ENCODE assay signal across 8 cellular contexts in genomic region chr3:42590989-42591756, GRCh38. TPM values are rescaled to one million over a fixed set of nuclear protein-coding genes. Genes with fewer than 3 reads are reported as not detected.
DNase-seq lines count a peak whose midpoint lies in the region; ATAC-seq and TF ChIP-seq lines count a peak whose summit lies in the region.

No MANE protein-coding gene starts in this region.

- no peaks in the 10 kb centered on the region for H3K9me3 Mint-ChIP-seq in CD4-positive, alpha-beta memory T cell
- no peaks in the 10 kb centered on the region for H3K9me3 Mint-ChIP-seq in central memory CD8-positive, alpha-beta T cell

- H3K4me1 ChIP-seq in CD4-positive, alpha-beta memory T cell (ENCODE audit: insufficient read depth, low read length) = peaks cover 34% of the 10 kb centered on the region
- peaks cover 12 to 14% of the 10 kb centered on the region in 2 donors for H3K4me1 ChIP-seq in mucosa of rectum (ENCODE audit: control insufficient read depth in 2 of 2, insufficient read depth in 2 of 2, low read length in 2 of 2)

- DNase-seq in CD4-positive, alpha-beta memory T cell = no peak
- DNase-seq in LNCaP clone FGC (ENCODE audit: low read depth) = no peak
- DNase-seq in central memory CD8-positive, alpha-beta T cell (ENCODE audit: low spot score in 2 of 2) = no peak
- DNase-seq in NCI-H2029 treated with DMSO at 0.1 percent for 48 hours (lab: John Stamatoyannopoulos, UW) = no peak
- no peak for DNase-seq in DMS79 treated with DMSO at 0.1 percent for 48 hours (lab: John Stamatoyannopoulos, UW)
- DNase-seq in NCI-H345 treated with DMSO at 0.1 percent for 48 hours (lab: John Stamatoyannopoulos, UW; ENCODE audit: unreplicated experiment) = no peak

- CTCF ChIA-PET in CD4-positive, alpha-beta memory T cell (lab: Charles Lee; ENCODE audit: partially characterized antibody) = interaction anchor here (0.8 to 2.9 kb wide), 7 partner anchors 8 to 89 kb away, joined by 3 to 18 read pairs (median 6); partner anchors contain the start of genes NKTR, SEC22C and VIPR1

- no peaks in the 10 kb centered on the region for H3K27me3 ChIP-seq in CD4-positive, alpha-beta memory T cell (ENCODE audit: insufficient read depth, low read length)
- H3K27me3 ChIP-seq in mucosa of rectum (ENCODE audit: control insufficient read depth in 2 of 2, insufficient read depth in 2 of 2, low read length in 2 of 2) = no peaks in the 10 kb centered on the region

- intact Hi-C loops in CD4-positive, alpha-beta memory T cell (cut with micrococcal nuclease) = loop anchor here (1.0 kb wide), 2 partner anchors 9 kb away; partner anchors contain the start of gene NKTR

- TF ChIP-seq CTCF in LNCaP clone FGC (IDR thresholded peaks at IDR 0.05; ENCODE audit: control insufficient read depth, extremely low read depth, insufficient read depth) = no peak

- peaks cover 19 to 28% of the 10 kb centered on the region in 2 donors for H3K36me3 Mint-ChIP-seq in CD4-positive, alpha-beta memory T cell
- peaks cover 21% of the 10 kb centered on the region for H3K36me3 Mint-ChIP-seq in central memory CD8-positive, alpha-beta T cell (ENCODE audit: insufficient read depth)

- POLR2A ChIA-PET in CD4-positive, alpha-beta memory T cell (lab: Charles Lee; ENCODE audit: partially characterized antibody) = interaction anchor here (0.7 to 6.5 kb wide), 18 partner anchors 9 to 705 kb away, joined by 3 to 93 read pairs (median 5); partner anchors contain the start of genes NKTR, SEC22C, VIPR1 and ZBTB47

- no peaks in the 10 kb centered on the region for H3K9me3 ChIP-seq in CD4-positive, alpha-beta memory T cell (ENCODE audit: control insufficient read depth in 1 of 2, low read length in 2 of 2)
- no peaks in the 10 kb centered on the region for H3K9me3 ChIP-seq in mucosa of rectum (ENCODE audit: control insufficient read depth in 2 of 2, low read length in 2 of 2)

- H3K4me1 Mint-ChIP-seq in CD4-positive, alpha-beta memory T cell = peaks cover 18 to 42% (median 31%) of the 10 kb centered on the region in 4 donors
- H3K4me1 Mint-ChIP-seq in central memory CD8-positive, alpha-beta T cell = peaks cover 10% of the 10 kb centered on the region

- peak overlapping the region; percentile 96 to 100 (median 98) for H3K4me3 Mint-ChIP-seq in CD4-positive, alpha-beta memory T cell
- peak overlapping the region; percentile 84 for H3K4me3 Mint-ChIP-seq in central memory CD8-positive, alpha-beta T cell

- peak overlapping the region; percentile 54 to 70 for H3K4me3 ChIP-seq in CD4-positive, alpha-beta memory T cell (ENCODE audit: low read length in 2 of 2)
- H3K4me3 ChIP-seq in LNCaP clone FGC (ENCODE audit: low read depth, low read length) = peak overlapping the region; percentile 76
- H3K4me3 ChIP-seq in mucosa of rectum (ENCODE audit: low read length in 2 of 2) = peak overlapping the region; percentile 78 to 84

- H3K36me3 ChIP-seq in CD4-positive, alpha-beta memory T cell (ENCODE audit: insufficient read depth, low read length) = peaks cover 15% of the 10 kb centered on the region
- H3K36me3 ChIP-seq in mucosa of rectum (ENCODE audit: control insufficient read depth in 2 of 2, insufficient read depth in 2 of 2, low read length in 2 of 2) = peaks cover 9 to 10% of the 10 kb centered on the region in 2 donors

- H3K27me3 Mint-ChIP-seq in CD4-positive, alpha-beta memory T cell = no peaks in the 10 kb centered on the region
- H3K27me3 Mint-ChIP-seq in central memory CD8-positive, alpha-beta T cell = no peaks in the 10 kb centered on the region

- peak overlapping the region; percentile 74 for H3K27ac ChIP-seq in CD4-positive, alpha-beta memory T cell (ENCODE audit: low read depth, low read length)
- peak overlapping the region; percentile 49 to 76 for H3K27ac ChIP-seq in mucosa of rectum (ENCODE audit: low read depth in 2 of 2, low read length in 2 of 2)

- ATAC-seq in central memory CD8-positive, alpha-beta T cell (replicated peaks; ENCODE audit: extremely low read depth, poor library complexity, severe bottlenecking) = peak; percentile 34
- no peak for ATAC-seq in GM21825 (IDR thresholded peaks at IDR 0.05; ENCODE audit: unreplicated experiment)

- H3K27ac Mint-ChIP-seq in CD4-positive, alpha-beta memory T cell = peak overlapping the region; percentile 95 to 100 (median 99)
- peak overlapping the region; percentile 85 for H3K27ac Mint-ChIP-seq in central memory CD8-positive, alpha-beta T cell (ENCODE audit: low read depth)

- peak overlapping the region; percentile 74 to 78 for H3K9ac ChIP-seq in mucosa of rectum (ENCODE audit: low read depth in 1 of 2, low read length in 2 of 2)

RNA-seq across cellular contexts. Expression of gene SS18L2, which starts 0.5 kb away (rescaled TPM):
- total RNA-seq in CD4-positive, alpha-beta memory T cell = 10 to 100 TPM; 51.0 to 61.9 TPM
- polyA plus RNA-seq in CD4-positive, alpha-beta memory T cell = 100 to 1,000 TPM; 150 to 159 TPM

RNA-seq across cellular contexts. Expression of gene NKTR, which starts 9.3 kb away (rescaled TPM):
- total RNA-seq in CD4-positive, alpha-beta memory T cell = 100 to 1,000 TPM; 256 to 269 TPM
- 10 to 100 TPM in 1 of 2 donors, 1 to 10 TPM in 1; 8.9 to 23.2 TPM for polyA plus RNA-seq in CD4-positive, alpha-beta memory T cell

RNA-seq across cellular contexts. Expression of gene SEC22C, which starts 9.4 kb away (rescaled TPM):
- 10 to 100 TPM; 55.8 to 56.6 TPM for total RNA-seq in CD4-positive, alpha-beta memory T cell
- 10 to 100 TPM; 53.1 to 70.3 TPM for polyA plus RNA-seq in CD4-positive, alpha-beta memory T cell
